In the genomic region with DNA sequence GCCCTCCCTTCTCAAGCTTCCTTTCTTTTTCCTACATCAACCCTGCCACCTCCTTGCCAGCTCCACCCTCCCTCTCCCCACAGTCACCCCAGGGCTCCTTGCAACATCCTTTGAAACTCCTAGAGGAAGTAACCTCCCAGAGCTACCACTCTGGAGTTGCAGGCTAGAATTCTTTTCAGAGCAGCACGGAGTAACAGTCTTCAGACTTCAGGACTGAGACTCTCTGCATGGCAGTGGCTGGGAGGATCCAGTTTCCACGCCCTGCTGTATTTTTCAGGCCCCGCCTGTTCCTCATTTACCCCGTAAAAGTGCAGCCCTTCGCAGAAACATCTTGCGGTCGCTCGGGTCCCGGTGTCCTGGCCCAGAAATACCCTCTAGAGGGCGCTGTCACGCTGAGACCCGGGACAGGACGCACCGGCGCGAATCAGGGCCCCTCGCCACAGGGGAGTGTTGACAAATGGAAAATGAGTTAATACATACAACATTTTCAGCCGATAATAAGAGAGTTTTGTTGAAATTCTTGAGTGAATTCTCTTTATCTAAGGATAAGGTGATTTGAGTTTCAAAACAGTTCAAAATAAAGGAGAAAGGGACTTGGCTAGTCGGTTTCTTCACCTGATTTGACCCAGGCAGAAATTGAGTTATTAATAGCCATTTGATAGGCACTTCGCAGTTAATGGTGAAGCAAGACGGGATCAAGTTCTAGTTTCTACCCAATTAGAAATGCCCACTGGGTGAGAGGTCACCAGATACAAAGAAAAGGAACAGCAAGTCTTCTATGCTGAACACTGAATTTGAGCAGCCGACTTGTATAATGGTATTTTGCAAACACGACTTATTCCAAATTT, we compare ENCODE assay signal across 8 cellular contexts. TPM values are rescaled to one million over a fixed set of nuclear protein-coding genes. Genes with fewer than 3 reads are reported as not detected.
DNase-seq lines count a peak whose midpoint lies in the region; ATAC-seq, FAIRE-seq and TF ChIP-seq lines count a peak whose summit lies in the region.

No MANE protein-coding gene starts in this region.

- H3K36me3 ChIP-seq in kidney (ENCODE audit: control insufficient read depth in 1 of 2, insufficient read depth in 2 of 2, low read length in 2 of 2): no peaks in the 10 kb centered on the region

- peak overlapping the region in 1 of 2 donors; percentile 5 for H3K9ac ChIP-seq in kidney (ENCODE audit: low read length in 2 of 2)

- intact Hi-C loops in kidney (cut with DNase I): loop anchor here (10.0 kb wide), 1 partner anchor 266 kb away; no protein-coding TSS in a partner anchor

- H3K27ac ChIP-seq in kidney (ENCODE audit: low read depth in 2 of 2, low read length in 2 of 2): no peak overlapping the region

- in situ Hi-C loops in GM13976 (cut with MboI; ENCODE audit: low sequenced_read_pairs, unreplicated experiment): loop anchor here (10.0 kb wide), 1 partner anchor 96 kb away; no protein-coding TSS in a partner anchor

- ATAC-seq in HG02884 (IDR thresholded peaks at IDR 0.05; ENCODE audit: unreplicated experiment): peak; percentile 80
- ATAC-seq in GM21737 (IDR thresholded peaks at IDR 0.05; ENCODE audit: unreplicated experiment): no peak

- TF ChIP-seq CTCF in GM13976 (IDR thresholded peaks at IDR 0.05; ENCODE audit: borderline replicate concordance, control extremely low read depth, extremely low read depth, insufficient read depth, missing control alignments) (peak; percentile 64), cardiac fibroblast (IDR thresholded peaks at IDR 0.05; ENCODE audit: low read depth, low read length) (peak; percentile 91), kidney (IDR thresholded peaks at IDR 0.05; ENCODE audit: borderline replicate concordance, extremely low read depth, insufficient read depth) (peak; percentile 69)

- FAIRE-seq in kidney (lab: Jason Lieb, UNC): no peak

- H3K9me3 ChIP-seq in kidney (ENCODE audit: control insufficient read depth in 1 of 2, low read length in 2 of 2): no peaks in the 10 kb centered on the region

- DNase-seq in GM13976 (ENCODE audit: low spot score): peak; percentile 85
- peak; percentile 74 for DNase-seq in NCI-H2107 treated with DMSO at 0.1 percent for 48 hours (lab: John Stamatoyannopoulos, UW; ENCODE audit: unreplicated experiment)
- peak; percentile 56 to 77 (median 68) for DNase-seq in activated CD4-positive, CD25-positive, alpha-beta regulatory T cell (lab: John Stamatoyannopoulos, UW)
- peak; percentile 81 to 86 for DNase-seq in cardiac fibroblast (ENCODE audit: low read depth in 2 of 2)
- DNase-seq in kidney: peak; percentile 87
- peak; percentile 75 to 86 for DNase-seq in stimulated activated CD4-positive, alpha-beta T cell treated with anti-CD3 and anti-CD28 coated beads, Interleukin-15, amount 100 ng/mL, for 48 hours (ENCODE audit: low read depth in 2 of 2)

- H3K4me3 ChIP-seq in cardiac fibroblast (replicated peaks in 1 of 2; ENCODE audit: low read depth in 2 of 2, low read length in 2 of 2) (peak overlapping the region; percentile 26 to 33), kidney (ENCODE audit: low read length in 2 of 2) (peak overlapping the region; percentile 21 to 24)

- H3K4me1 ChIP-seq in kidney (ENCODE audit: control insufficient read depth in 1 of 2, insufficient read depth in 1 of 2, low read depth in 1 of 2, low read length in 2 of 2): peaks cover 3 to 5% of the 10 kb centered on the region in 2 donors

RNA-seq across cellular contexts. Expression of a gene that starts 18.5 kb away (rescaled TPM):
- total RNA-seq in kidney: not detected
- not detected for polyA plus RNA-seq in kidney (ENCODE audit: insufficient read depth, low read depth, low replicate concordance)

RNA-seq across cellular contexts. Expression of a gene that starts 58.0 kb away (rescaled TPM):
- 36.8 TPM for total RNA-seq in kidney
- polyA plus RNA-seq in kidney (ENCODE audit: insufficient read depth, low read depth, low replicate concordance): 11.8 TPM
